Comparison of ENCODE assay signal across 11 cellular contexts in the genomic region with DNA sequence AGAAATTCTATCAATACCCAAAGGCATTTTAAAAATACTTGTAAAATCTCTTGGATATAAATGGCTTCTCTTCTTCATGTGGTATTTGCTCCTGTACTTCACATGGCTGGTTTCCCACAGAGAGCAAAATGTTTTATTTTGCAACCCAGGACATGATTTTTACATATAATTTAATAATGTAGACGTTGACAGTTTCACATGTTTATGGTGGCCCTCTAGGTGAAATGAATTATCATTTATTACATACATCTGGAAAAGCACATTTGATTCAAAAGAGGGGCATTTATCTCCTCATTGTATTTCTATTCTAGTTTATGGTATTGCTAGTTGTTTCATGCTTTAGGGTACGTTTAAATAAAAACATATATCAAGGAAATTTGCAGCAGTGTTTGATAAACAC. TPM values are rescaled to one million over a fixed set of nuclear protein-coding genes. Genes with fewer than 3 reads are reported as not detected.
"Had no signal": no experiment of that assay in that cellular context is flagged by ENCODE, and none has a peak within 500 bp of the region (broad histone marks: within the 10 kb centered on the region; RNA-seq: fewer than 3 reads in every experiment).

No MANE protein-coding gene starts in this region.

- H3K9me3 Mint-ChIP-seq: GM23338, H9, HFFc6 had no signal

- DNase-seq: GM23248, GOT3, H7, H9, HCEC 1CT, HFFc6 had no signal

- FAIRE-seq: H1, H54 had no signal

- ATAC-seq: GM23338, HCT116 had no signal

- H3K4me3 ChIP-seq: GM23248, GM23338, HAP-1 had no signal

- H3K27ac ChIP-seq: GM23248 had no signal

- H3K9ac ChIP-seq: GM23248 had no signal

- H3K4me3 Mint-ChIP-seq: GM23338, H9, HFFc6 had no signal

- H3K36me3 ChIP-seq: HAP-1 had no signal

- H3K27ac Mint-ChIP-seq: GM23338, H9, HFFc6 had no signal

- H3K4me2 ChIP-seq: GM23338 had no signal

- H3K9me3 ChIP-seq: HAP-1 had no signal

- H3K4me1 ChIP-seq: HAP-1 had no signal

- H2AFZ ChIP-seq: GM23248, GM23338 had no signal

RNA-seq across cellular contexts. Expression of gene LRGUK, which starts 52.2 kb away (rescaled TPM):
- total RNA-seq: GM23248 had no signal
